ENCODE assay signal across 11 cellular contexts in the genomic region with DNA sequence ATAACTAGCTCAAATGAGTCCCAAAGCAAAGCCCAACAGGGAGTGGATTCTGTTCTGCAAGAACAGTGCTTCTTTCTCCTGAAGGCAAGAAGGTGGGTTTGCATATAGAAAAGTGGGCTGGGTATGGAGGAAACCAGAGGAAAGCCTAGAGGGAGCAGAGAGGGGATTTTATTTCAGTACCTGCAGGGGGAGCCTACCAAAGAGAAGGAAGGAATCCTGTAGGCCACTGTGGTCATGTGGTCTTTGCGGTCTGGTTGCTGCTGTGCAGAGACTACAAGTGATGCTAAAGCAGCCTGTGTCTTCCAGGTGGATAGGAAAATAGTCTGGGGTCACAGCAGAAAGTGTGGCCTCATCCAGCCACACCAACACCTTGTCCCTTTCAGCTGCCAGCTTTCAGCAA. TPM values are rescaled to one million over a fixed set of nuclear protein-coding genes. Genes with fewer than 3 reads are reported as not detected.
A peak's percentile ranks its signal among the peaks of the same experiment; 100 is the strongest.
DNase-seq lines count a peak whose midpoint lies in the region; ATAC-seq, FAIRE-seq and TF ChIP-seq lines count a peak whose summit lies in the region.
"Had no signal": no experiment of that assay in that cellular context is flagged by ENCODE, and none has a peak within 500 bp of the region (broad histone marks: within the 10 kb centered on the region; RNA-seq: fewer than 3 reads in every experiment).

No MANE protein-coding gene starts in this region.

- in situ Hi-C loops in brain microvascular endothelial cell (cut with HindIII; ENCODE audit: low pct_ligation_motif_present, low sequenced_read_pairs), result loop anchor here (25.0 kb wide), 1 partner anchor 236 kb away; no protein-coding TSS in a partner anchor

- peaks cover 4% of the 10 kb centered on the region for H3K27me3 ChIP-seq in brain microvascular endothelial cell (replicated peaks)

- no peaks in the 10 kb centered on the region for H3K9me3 Mint-ChIP-seq in neural crest cell

- peak; percentile 48 for TF ChIP-seq CTCF in brain microvascular endothelial cell (IDR thresholded peaks at IDR 0.05; ENCODE audit: low read depth, low read length, missing control alignments)
- TF ChIP-seq CTCF in neural crest cell (conservative IDR thresholded peaks at IDR 0.05), result peak; percentile 23

- H3K4me3 ChIP-seq in brain microvascular endothelial cell (ENCODE audit: low read depth, low read length), result no peak overlapping the region

- H3K4me1 Mint-ChIP-seq in neural crest cell, result no peaks in the 10 kb centered on the region

- DNase-seq in SHP77 (lab: John Stamatoyannopoulos, UW) (peak; percentile 1 to 14), SHP77 treated with DMSO at 0.1 percent for 48 hours (lab: John Stamatoyannopoulos, UW) (no peak), NAMALWA (ENCODE audit: low spot score) (peak; percentile 50), brain microvascular endothelial cell (no peak), neural crest cell (ENCODE audit: low read depth, low spot score) (no peak), GM12891 (ENCODE audit: insufficient read length, low spot score) (no peak), NCI-H345 treated with DMSO at 0.1 percent for 48 hours (lab: John Stamatoyannopoulos, UW; ENCODE audit: unreplicated experiment) (no peak)
- DNase-seq: substantia nigra had no signal

- no peak for FAIRE-seq in GM12891 (lab: Jason Lieb, UNC)
- FAIRE-seq: colon had no signal

- H3K27ac Mint-ChIP-seq in neural crest cell (ENCODE audit: unreplicated experiment), result no peak overlapping the region

- H3K36me3 Mint-ChIP-seq in neural crest cell (ENCODE audit: low read depth), result no peaks in the 10 kb centered on the region

- no peaks in the 10 kb centered on the region for H3K36me3 ChIP-seq in brain microvascular endothelial cell (replicated peaks)

- H3K4me3 Mint-ChIP-seq in neural crest cell, result no peak overlapping the region

- TF ChIP-seq POLR2A in GM12891 (IDR thresholded peaks at IDR 0.05; ENCODE audit: low read depth, low read length), result no peak

- no peak for ATAC-seq in GM21360 (IDR thresholded peaks at IDR 0.05; ENCODE audit: unreplicated experiment)

- no peaks in the 10 kb centered on the region for H3K27me3 Mint-ChIP-seq in neural crest cell (ENCODE audit: low read depth)

- no peak overlapping the region for H3K27ac ChIP-seq in brain microvascular endothelial cell
- H3K27ac ChIP-seq: C4-2B had no signal

TF ChIP-seq in GM12891, 5 proteins besides CTCF, POLR2A, EP300 and RAD21:
- TF ChIP-seq POU2F2 (IDR thresholded peaks at IDR 0.05; ENCODE audit: low read depth, low read length) (no peak), PAX5 (IDR thresholded peaks at IDR 0.05; ENCODE audit: insufficient read depth, low read length, severe bottlenecking) (no peak), TAF1 (IDR thresholded peaks at IDR 0.05; ENCODE audit: low read depth, low read length) (no peak), SPI1 (IDR thresholded peaks at IDR 0.05; ENCODE audit: low read depth, low read length) (no peak), POLR2AphosphoS5 (IDR thresholded peaks at IDR 0.05; ENCODE audit: low read depth, low read length) (no peak)

RNA-seq across cellular contexts. Expression of gene ZBTB16, which starts 33.2 kb away (rescaled TPM):
- total RNA-seq in neural crest cell, result 36.6 and 39.4 TPM in 2 replicates
- not detected for polyA plus RNA-seq in GM12891 (2012; ENCODE audit: low read depth, missing spikeins)

RNA-seq across cellular contexts. Expression of gene HTR3A, which starts 51.4 kb away (rescaled TPM):
- total RNA-seq in neural crest cell, result 3.8 and 4.6 TPM in 2 replicates
- not detected for polyA plus RNA-seq in GM12891 (2012; ENCODE audit: low read depth, missing spikeins)

Comparison
In these comparisons a context has a peak if more than half of its experiments do, and no peak if none do; other contexts are left out.
1. DNase-seq: peak in SHP77 (2 of 2) and NAMALWA (single experiment); none in SHP77 treated with DMSO at 0.1 percent for 48 hours (single experiment), brain microvascular endothelial cell (single experiment), neural crest cell (single experiment), GM12891 (single experiment) and NCI-H345 treated with DMSO at 0.1 percent for 48 hours (single experiment).